In genomic region chr3:64939747-64940450, GRCh38 we compare ENCODE assay signal across 28 cellular contexts.
"Had no signal": no experiment of that assay in that cellular context is flagged by ENCODE, and none has a peak within 500 bp of the region (broad histone marks: within the 10 kb centered on the region; RNA-seq: fewer than 3 reads in every experiment).

No MANE protein-coding gene starts in this region.

- H3K27ac Mint-ChIP-seq: activated CD8-positive, alpha-beta T cell treated with anti-CD3 and anti-CD28 coated beads for 36 hours; activated naive CD4-positive, alpha-beta T cell treated with anti-CD3 and anti-CD28 coated beads, Interleukin-2, amount 50 U/mL, for 72 hours; naive thymus-derived CD4-positive, alpha-beta T cell; stimulated activated memory B cell treated with anti-CD40 and anti-IgM and Interleukin-4, amounts not matched to agents 10 μg/mL and 1 μg/mL and 100 μg/mL, for 72 hours; stimulated activated naive CD8-positive, alpha-beta T cell treated with anti-CD3 and anti-CD28 coated beads, Interleukin-15, amount 100 ng/mL, for 72 hours; WTC11 had no signal

- H3K27ac ChIP-seq: breast epithelium, heart left ventricle, pancreas, psoas muscle, sigmoid colon, thyroid gland, upper lobe of left lung had no signal

- H3K9me3 Mint-ChIP-seq: neural crest cell, WTC11 had no signal

- H3K27me3 ChIP-seq: breast epithelium, heart left ventricle, pancreas, sigmoid colon, thyroid gland, upper lobe of left lung had no signal

- H3K27me3 Mint-ChIP-seq: activated CD8-positive, alpha-beta T cell treated with anti-CD3 and anti-CD28 coated beads for 36 hours; naive thymus-derived CD4-positive, alpha-beta T cell; stimulated activated memory B cell treated with anti-CD40 and anti-IgM and Interleukin-4, amounts not matched to agents 10 μg/mL and 1 μg/mL and 100 μg/mL, for 72 hours; stimulated activated naive CD8-positive, alpha-beta T cell treated with anti-CD3 and anti-CD28 coated beads, Interleukin-15, amount 100 ng/mL, for 72 hours had no signal

- ATAC-seq: activated CD8-positive, alpha-beta T cell treated with anti-CD3 and anti-CD28 coated beads for 36 hours; activated naive CD4-positive, alpha-beta T cell treated with anti-CD3 and anti-CD28 coated beads, Interleukin-2, amount 50 U/mL, for 72 hours; heart left ventricle; left lobe of liver; naive thymus-derived CD4-positive, alpha-beta T cell; pancreas; stimulated activated memory B cell treated with anti-CD40 and anti-IgM and Interleukin-4, amounts not matched to agents 10 μg/mL and 1 μg/mL and 100 μg/mL, for 72 hours; stimulated activated naive CD8-positive, alpha-beta T cell treated with anti-CD3 and anti-CD28 coated beads, Interleukin-15, amount 100 ng/mL, for 72 hours; WTC11 had no signal

- H3K36me3 Mint-ChIP-seq: activated naive CD4-positive, alpha-beta T cell treated with anti-CD3 and anti-CD28 coated beads, Interleukin-2, amount 50 U/mL, for 72 hours; naive thymus-derived CD4-positive, alpha-beta T cell; stimulated activated memory B cell treated with anti-CD40 and anti-IgM and Interleukin-4, amounts not matched to agents 10 μg/mL and 1 μg/mL and 100 μg/mL, for 72 hours; WTC11 had no signal

- H3K4me3 Mint-ChIP-seq: activated CD8-positive, alpha-beta T cell treated with anti-CD3 and anti-CD28 coated beads for 36 hours; naive thymus-derived CD4-positive, alpha-beta T cell; neural crest cell; stimulated activated memory B cell treated with anti-CD40 and anti-IgM and Interleukin-4, amounts not matched to agents 10 μg/mL and 1 μg/mL and 100 μg/mL, for 72 hours; stimulated activated naive CD8-positive, alpha-beta T cell treated with anti-CD3 and anti-CD28 coated beads, Interleukin-15, amount 100 ng/mL, for 72 hours; WTC11 had no signal

- H3K4me1 ChIP-seq: breast epithelium had no signal

- H3K4me3 ChIP-seq: breast epithelium, heart left ventricle, lung, pancreas, psoas muscle, sigmoid colon, smooth muscle cell, thyroid gland, upper lobe of left lung had no signal

- H3K9me3 ChIP-seq: breast epithelium, heart left ventricle, pancreas, psoas muscle, sigmoid colon, thyroid gland, upper lobe of left lung had no signal

- H3K36me3 ChIP-seq: breast epithelium, heart left ventricle, pancreas, sigmoid colon, thyroid gland, upper lobe of left lung had no signal

- H3K4me1 Mint-ChIP-seq: naive thymus-derived CD4-positive, alpha-beta T cell; stimulated activated memory B cell treated with anti-CD40 and anti-IgM and Interleukin-4, amounts not matched to agents 10 μg/mL and 1 μg/mL and 100 μg/mL, for 72 hours; stimulated activated naive CD8-positive, alpha-beta T cell treated with anti-CD3 and anti-CD28 coated beads, Interleukin-15, amount 100 ng/mL, for 72 hours had no signal

- DNase-seq: activated CD4-positive, alpha-beta T cell treated with anti-CD3 and anti-CD28 coated beads for 1 hour; activated CD4-positive, alpha-beta T cell treated with anti-CD3 and anti-CD28 coated beads, Interleukin-2, amount 50 U/mL, for 1 hour; activated CD8-positive, alpha-beta T cell treated with anti-CD3 and anti-CD28 coated beads for 36 hours; activated naive CD4-positive, alpha-beta T cell; activated T-cell treated with anti-CD3 and anti-CD28 coated beads, Interleukin-2, amount 50 U/mL, for 48 hours; foreskin fibroblast; heart left ventricle; mesendoderm; naive thymus-derived CD4-positive, alpha-beta T cell; pancreas; psoas muscle; sigmoid colon; stimulated activated CD4-positive, alpha-beta T cell treated with anti-CD3 and anti-CD28 coated beads, Interleukin-1b, Interleukin-23, amount 100 ng/mL, for 48 hours; stimulated activated CD4-positive, alpha-beta T cell treated with anti-CD3 and anti-CD28 coated beads, Interleukin-4, amount 100 ng/mL, for 4 hours; stimulated activated CD8-positive, alpha-beta memory T cell treated with anti-CD3 and anti-CD28 coated beads, Interleukin-4, amount 100 ng/mL, for 48 hours; stimulated activated naive CD8-positive, alpha-beta T cell treated with anti-CD3 and anti-CD28 coated beads, Interleukin-15, amount 100 ng/mL, for 72 hours; substantia nigra; T-helper 2 cell; thyroid gland; upper lobe of left lung had no signal
